2 cellular contexts compared by ENCODE assay signal in genomic region chr6:35477028-35477427, GRCh38.
TF ChIP-seq lines count a peak whose summit lies in the region.

No MANE protein-coding gene starts in this region.

TF ChIP-seq in IMR-90, 13 proteins besides CTCF, POLR2A, EP300 and RAD21:
- no peak for TF ChIP-seq MAFK (IDR thresholded peaks at IDR 0.05; ENCODE audit: low read depth, low read length)
- peak; percentile 56; the same call in 1 of the 2 replicates for TF ChIP-seq CEBPB (IDR thresholded peaks at IDR 0.05; ENCODE audit: low read depth, low read length)
- no peak for TF ChIP-seq FOS (IDR thresholded peaks at IDR 0.05; ENCODE audit: low read depth, low read length)

TF ChIP-seq in K562, 482 proteins besides CTCF, POLR2A, EP300 and RAD21:
- TF ChIP-seq POLR2G (IDR thresholded peaks at IDR 0.05; ENCODE audit: low read depth, low read length), result peak; percentile 49; the same call in 1 of the 2 replicates
- no peak for TF ChIP-seq ZNF124 (CRISPR knock-in tag; IDR thresholded peaks at IDR 0.05)
- peak; percentile 68 for TF ChIP-seq CEBPB (tag; IDR thresholded peaks at IDR 0.05)
- no peak for TF ChIP-seq NR3C1 (CRISPR knock-in tag; IDR thresholded peaks at IDR 0.05)
- no peak for TF ChIP-seq ZFP91 (CRISPR knock-in tag; IDR thresholded peaks at IDR 0.05)
TF ChIP-seq in K562: peak in this region for 2.
